Comparison of ENCODE assay signal across 9 cellular contexts in genomic region chr19:18304194-18304495, GRCh38. TPM values are rescaled to one million over a fixed set of nuclear protein-coding genes. Genes with fewer than 3 reads are reported as not detected.
DNase-seq lines count a peak whose midpoint lies in the region; ATAC-seq and TF ChIP-seq lines count a peak whose summit lies in the region.
"Had no signal": no experiment of that assay in that cellular context is flagged by ENCODE, and none has a peak within 500 bp of the region (broad histone marks: within the 10 kb centered on the region; RNA-seq: fewer than 3 reads in every experiment).

No MANE protein-coding gene starts in this region.

- H3K27me3 Mint-ChIP-seq in progenitor cell of endocrine pancreas, result no peaks in the 10 kb centered on the region

- H3K4me1 Mint-ChIP-seq in progenitor cell of endocrine pancreas (ENCODE audit: low read depth), result peaks cover 16% of the 10 kb centered on the region

- H3K9me3 Mint-ChIP-seq in progenitor cell of endocrine pancreas (ENCODE audit: low read depth), result no peaks in the 10 kb centered on the region

- no peak for DNase-seq in RWPE1 (ENCODE audit: low spot score)
- DNase-seq in epithelial cell of prostate (ENCODE audit: low read depth, low spot score), result no peak
- DNase-seq in progenitor cell of endocrine pancreas (ENCODE audit: low spot score, unreplicated experiment), result no peak
- no peak for DNase-seq in NCI-H2196 (lab: John Stamatoyannopoulos, UW; ENCODE audit: unreplicated experiment)
- no peak for DNase-seq in NOMO-1 treated with DMSO at 0.1 percent for 48 hours (lab: John Stamatoyannopoulos, UW; ENCODE audit: unreplicated experiment)

- ATAC-seq in GM19397 (IDR thresholded peaks at IDR 0.05; ENCODE audit: unreplicated experiment), result peak; percentile 9
- ATAC-seq in GM18517 (IDR thresholded peaks at IDR 0.05; ENCODE audit: unreplicated experiment), result no peak
- ATAC-seq in HG02970 (IDR thresholded peaks at IDR 0.05; ENCODE audit: low FRiP score, unreplicated experiment), result no peak

- CTCF ChIA-PET in RWPE1 (lab: Yijun Ruan, JAX), result no interaction called here

- no peak for TF ChIP-seq CTCF in RWPE1 (conservative IDR thresholded peaks at IDR 0.05; ENCODE audit: low read depth)
- no peak for TF ChIP-seq CTCF in progenitor cell of endocrine pancreas (IDR thresholded peaks at IDR 0.05; ENCODE audit: unreplicated experiment)

- peak overlapping the region; percentile 90 for H3K27ac Mint-ChIP-seq in progenitor cell of endocrine pancreas

- no peak overlapping the region for H3K4me3 Mint-ChIP-seq in progenitor cell of endocrine pancreas (ENCODE audit: low read depth)

- peak overlapping the region; percentile 97 for H3K27ac ChIP-seq in RWPE1
- peak overlapping the region; percentile 73 for H3K27ac ChIP-seq in epithelial cell of prostate

- H3K36me3 Mint-ChIP-seq in progenitor cell of endocrine pancreas (ENCODE audit: insufficient read depth), result peaks cover 9% of the 10 kb centered on the region

- POLR2A ChIA-PET in RWPE1 (lab: Yijun Ruan, JAX; ENCODE audit: low non-redundant PET), result no interaction called here

RNA-seq across cellular contexts. Expression of gene LSM4, which starts 18.7 kb away (rescaled TPM):
- 150 and 154 TPM in 2 replicates for total RNA-seq in progenitor cell of endocrine pancreas

RNA-seq across cellular contexts. Expression of gene JUND, which starts 22.7 kb away (rescaled TPM):
- 158 and 168 TPM in 2 replicates for total RNA-seq in progenitor cell of endocrine pancreas

RNA-seq across cellular contexts. Expression of gene IQCN, which starts 29.9 kb away (rescaled TPM):
- 10.5 and 10.9 TPM in 2 replicates for total RNA-seq in progenitor cell of endocrine pancreas
- total RNA-seq: pulmonary artery endothelial cell had no signal

RNA-seq across cellular contexts. Expression of gene PGPEP1, which starts 36.3 kb away (rescaled TPM):
- 43.5 and 51.3 TPM in 2 replicates for total RNA-seq in progenitor cell of endocrine pancreas
